ENCODE assay signal across 8 cellular contexts in genomic region chr1:102191723-102192122, GRCh38.
DNase-seq lines count a peak whose midpoint lies in the region; ATAC-seq, FAIRE-seq and TF ChIP-seq lines count a peak whose summit lies in the region.

No MANE protein-coding gene starts in this region.

- H3K18ac ChIP-seq in H1 (ENCODE audit: extremely low read depth, low read length): no peak overlapping the region

- peak; percentile 58 for ATAC-seq in HG03342 (IDR thresholded peaks at IDR 0.05; ENCODE audit: unreplicated experiment)
- ATAC-seq in activated T-cell treated with anti-CD3 and anti-CD28 coated beads, Interleukin-2, amount 50 U/mL, for 72 hours (replicated peaks in 1 of 2): no peak

- H2AFZ ChIP-seq in H1 (ENCODE audit: low read length): no peak overlapping the region

- H3K4me3 Mint-ChIP-seq in osteocyte (ENCODE audit: unreplicated experiment): no peak overlapping the region
- H3K4me3 Mint-ChIP-seq in activated T-cell treated with anti-CD3 and anti-CD28 coated beads, Interleukin-2, amount 50 U/mL, for 72 hours: no peak overlapping the region

- H3K4me1 Mint-ChIP-seq in osteocyte (ENCODE audit: unreplicated experiment): no peaks in the 10 kb centered on the region
- no peaks in the 10 kb centered on the region for H3K4me1 Mint-ChIP-seq in activated T-cell treated with anti-CD3 and anti-CD28 coated beads, Interleukin-2, amount 50 U/mL, for 72 hours (ENCODE audit: low read depth)

- WGBS in H1 (ENCODE audit: extremely low coverage in 1 of 2, insufficient coverage in 1 of 2, insufficient read length in 1 of 2, insufficient replicate concordance in 2 of 2, low coverage in 1 of 2, low lambda C conversion rate in 2 of 2, missing lambda C conversion rate in 1 of 2), 2 experiments: 79% methylated on average over 2 of the region's 2 CpGs; no CpG with 5 or more reads in 1 of the 2 experiments

- no peaks in the 10 kb centered on the region for H4K20me1 ChIP-seq in H1 (replicated peaks in 1 of 2; ENCODE audit: control insufficient read depth in 1 of 2, insufficient read depth in 2 of 2, low read length in 2 of 2)

- in situ Hi-C loops in GM13976 (cut with MboI; ENCODE audit: low sequenced_read_pairs, unreplicated experiment): no loop called here

- no peak overlapping the region for H3K56ac ChIP-seq in H1 (replicated peaks; ENCODE audit: insufficient read length, low read depth, low read length)

- H2BK120ac ChIP-seq in H1 (replicated peaks; ENCODE audit: low read depth, low read length): no peak overlapping the region

- no peak overlapping the region for H2BK12ac ChIP-seq in H1 (ENCODE audit: low read depth, low read length)

- H3K27me3 Mint-ChIP-seq in osteocyte (ENCODE audit: unreplicated experiment): no peaks in the 10 kb centered on the region
- H3K27me3 Mint-ChIP-seq in activated T-cell treated with anti-CD3 and anti-CD28 coated beads, Interleukin-2, amount 50 U/mL, for 72 hours (ENCODE audit: low read depth): no peaks in the 10 kb centered on the region

- H3K36me3 ChIP-seq in H1 (ENCODE audit: control insufficient read depth in 2 of 4, insufficient read depth in 4 of 4, low read length in 3 of 4): no peaks in the 10 kb centered on the region

- H3K23ac ChIP-seq in H1 (ENCODE audit: insufficient read length): no peak overlapping the region

- POLR2A ChIA-PET in H1 (lab: Charles Lee; ENCODE audit: partially characterized antibody): no interaction called here

- H3K79me2 ChIP-seq in H1 (ENCODE audit: control insufficient read depth in 1 of 2, insufficient read depth in 2 of 2, low read length in 2 of 2): no peaks in the 10 kb centered on the region

- TF ChIP-seq POLR2A in H1 (IDR thresholded peaks at IDR 0.05; ENCODE audit: control extremely low read depth in 1 of 2, low read depth in 2 of 2, low read length in 2 of 2): no peak

- no peak overlapping the region for H3K4ac ChIP-seq in H1 (replicated peaks; ENCODE audit: insufficient read length, low read depth, low read length)

- no peak overlapping the region for H2BK5ac ChIP-seq in H1 (ENCODE audit: low read depth, low read length)

- H3K79me1 ChIP-seq in H1 (ENCODE audit: low read depth, low read length): no peaks in the 10 kb centered on the region

- no peak overlapping the region for H4K8ac ChIP-seq in H1 (ENCODE audit: extremely low read depth, insufficient read depth, low read length)

- no peak overlapping the region for H3K4me3 ChIP-seq in H1 (ENCODE audit: extremely low read depth in 1 of 4, insufficient read depth in 2 of 4, low read depth in 3 of 4, low read length in 4 of 4)

- H3K27me3 ChIP-seq in H1 (replicated peaks in 1 of 4; ENCODE audit: control insufficient read depth in 3 of 4, extremely low read depth in 1 of 4, insufficient read depth in 3 of 4, low read length in 3 of 4): no peaks in the 10 kb centered on the region

- no peaks in the 10 kb centered on the region for H3K9me3 ChIP-seq in H1 (ENCODE audit: insufficient read depth in 2 of 2, low read depth in 1 of 2, low read length in 1 of 2)

- no peak overlapping the region for H3K27ac ChIP-seq in H1 (ENCODE audit: low read depth, low read length)

- H3K4me1 ChIP-seq in H1 (replicated peaks in 1 of 4; ENCODE audit: control insufficient read depth in 3 of 4, insufficient read depth in 4 of 4, low read length in 3 of 4): no peaks in the 10 kb centered on the region

- CTCF ChIA-PET in H1 (lab: Charles Lee; ENCODE audit: partially characterized antibody): interaction anchor here (0.6 to 2.4 kb wide), 15 partner anchors 8 to 674 kb away, joined by 3 to 16 read pairs (median 6); partner anchors contain the start of gene OLFM3

- no peak overlapping the region for H3K9ac ChIP-seq in H1 (replicated peaks in 1 of 4; ENCODE audit: extremely low read depth in 1 of 4, low read depth in 3 of 4, low read length in 3 of 4)

- no peaks in the 10 kb centered on the region for H3K36me3 Mint-ChIP-seq in osteocyte (ENCODE audit: unreplicated experiment)
- no peaks in the 10 kb centered on the region for H3K36me3 Mint-ChIP-seq in activated T-cell treated with anti-CD3 and anti-CD28 coated beads, Interleukin-2, amount 50 U/mL, for 72 hours (ENCODE audit: insufficient read depth in 2 of 2)

- H4K5ac ChIP-seq in H1 (ENCODE audit: insufficient read length, low read depth, low read length): no peak overlapping the region

- no peaks in the 10 kb centered on the region for H3K9me3 Mint-ChIP-seq in osteocyte (ENCODE audit: unreplicated experiment)
- H3K9me3 Mint-ChIP-seq in activated T-cell treated with anti-CD3 and anti-CD28 coated beads, Interleukin-2, amount 50 U/mL, for 72 hours: no peaks in the 10 kb centered on the region

- TF ChIP-seq RAD21 in H1 (IDR thresholded peaks at IDR 0.05 in 1 of 2, conservative IDR thresholded peaks at IDR 0.05 in 1 of 2; ENCODE audit: low read depth in 2 of 2, low read length in 2 of 2): peak; percentile 96 to 99

- TF ChIP-seq CTCF in GM13976 (IDR thresholded peaks at IDR 0.05; ENCODE audit: borderline replicate concordance, control extremely low read depth, extremely low read depth, insufficient read depth, missing control alignments): peak; percentile 40
- peak in 2 of 3 experiments; percentile 71 to 73; a peak in 3 of 4 replicates for TF ChIP-seq CTCF in H1 (IDR thresholded peaks at IDR 0.05; ENCODE audit: control extremely low read depth in 1 of 3, insufficient read depth in 1 of 3, low read depth in 1 of 3, low read length in 3 of 3)
- peak; percentile 45 for TF ChIP-seq CTCF in osteocyte (IDR thresholded peaks at IDR 0.05)

- no peak overlapping the region for H3K4me2 ChIP-seq in H1 (ENCODE audit: insufficient read depth in 1 of 2, low read depth in 2 of 2, low read length in 2 of 2)

- H2AK5ac ChIP-seq in H1 (ENCODE audit: low read depth, low read length): no peak overlapping the region

- H3K27ac Mint-ChIP-seq in osteocyte (ENCODE audit: unreplicated experiment): no peak overlapping the region
- no peak overlapping the region for H3K27ac Mint-ChIP-seq in activated T-cell treated with anti-CD3 and anti-CD28 coated beads, Interleukin-2, amount 50 U/mL, for 72 hours

- no peaks in the 10 kb centered on the region for H3K23me2 ChIP-seq in H1 (ENCODE audit: low read depth, low read length)

- FAIRE-seq in H1 (lab: Jason Lieb, UNC): peak; percentile 94

- H2BK20ac ChIP-seq in H1 (ENCODE audit: low read length): no peak overlapping the region

- DNase-seq in GM13976 (ENCODE audit: low spot score) (peak; percentile 6), NCI-H774 (lab: John Stamatoyannopoulos, UW) (peak; percentile 44), H1 (ENCODE audit: low read depth in 1 of 2, low spot score in 2 of 2) (no peak), osteocyte (ENCODE audit: extremely low spot score, unreplicated experiment) (no peak), NCI-H2227 (lab: John Stamatoyannopoulos, UW; ENCODE audit: unreplicated experiment) (no peak)
- no peak for DNase-seq in activated T-cell treated with anti-CD3 and anti-CD28 coated beads, Interleukin-2, amount 50 U/mL, for 72 hours
- no peak for DNase-seq in activated CD4-positive, alpha-beta T cell treated with anti-CD3 and anti-CD28 coated beads for 48 hours

- H4K91ac ChIP-seq in H1 (replicated peaks; ENCODE audit: insufficient read length, low read length): no peak overlapping the region

- no peak overlapping the region for H2BK15ac ChIP-seq in H1 (ENCODE audit: low read length)

- no peak for TF ChIP-seq EP300 in H1 (IDR thresholded peaks at IDR 0.05; ENCODE audit: borderline replicate concordance in 1 of 2, low read depth in 2 of 2, low read length in 2 of 2)

- H3K14ac ChIP-seq in H1 (ENCODE audit: insufficient read length): no peak overlapping the region

TF ChIP-seq in H1, 55 proteins besides CTCF, POLR2A, EP300 and RAD21:
- TF ChIP-seq CEBPB (IDR thresholded peaks at IDR 0.05; ENCODE audit: low read depth, low read length): no peak
- peak; percentile 86 for TF ChIP-seq YY1 (IDR thresholded peaks at IDR 0.05; ENCODE audit: low read depth, low read length)

Comparison
In these comparisons a context has a peak if more than half of its experiments do, and no peak if none do; other contexts are left out.
1. DNase-seq: peak in GM13976 (single experiment) and NCI-H774 (single experiment); none in H1 (0 of 2), osteocyte (single experiment), NCI-H2227 (single experiment), activated T-cell treated with anti-CD3 and anti-CD28 coated beads, Interleukin-2, amount 50 U/mL, for 72 hours (0 of 2) and activated CD4-positive, alpha-beta T cell treated with anti-CD3 and anti-CD28 coated beads for 48 hours (single experiment).
2. Peak in every context shown above with its lines, with median percentiles within 50 percentile points of each other: CTCF ChIP-seq.